Comparison of ENCODE assay signal across 4 cellular contexts in the genomic region with DNA sequence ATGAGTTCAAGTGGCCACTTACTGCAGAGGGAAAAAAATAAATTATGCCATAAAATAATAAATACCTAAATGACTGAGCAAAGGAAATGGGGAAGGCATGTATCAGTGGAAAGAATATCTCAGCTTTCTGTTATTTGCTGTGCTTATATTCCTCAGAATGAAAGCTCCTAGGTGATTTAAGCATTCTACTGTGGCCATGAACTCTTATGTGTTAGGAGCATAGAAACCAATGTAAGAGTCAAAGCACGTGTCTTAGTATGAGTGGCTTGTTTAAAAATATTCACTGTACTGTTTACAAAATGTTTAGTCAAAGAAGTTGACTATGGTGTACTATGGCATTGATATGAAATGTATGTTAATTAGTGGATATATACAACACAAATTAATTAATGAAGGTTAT. TPM values are rescaled to one million over a fixed set of nuclear protein-coding genes. Genes with fewer than 3 reads are reported as not detected.
"Had no signal": no experiment of that assay in that cellular context is flagged by ENCODE, and none has a peak within 500 bp of the region (broad histone marks: within the 10 kb centered on the region; RNA-seq: fewer than 3 reads in every experiment).

No MANE protein-coding gene starts in this region.

- DNase-seq: GDM1, GF-D8 had no signal

- ATAC-seq: GM12878 had no signal

RNA-seq across cellular contexts. Expression of a gene that starts 59.0 kb away (rescaled TPM):
- total RNA-seq: G401, GM12878 had no signal
